ENCODE assay signal across 9 cellular contexts in genomic region chr4:38075370-38076152, GRCh38.
A peak's percentile ranks its signal among the peaks of the same experiment; 100 is the strongest.
DNase-seq lines count a peak whose midpoint lies in the region; ATAC-seq, FAIRE-seq and TF ChIP-seq lines count a peak whose summit lies in the region.
"Had no signal": no experiment of that assay in that cellular context is flagged by ENCODE, and none has a peak within 500 bp of the region (broad histone marks: within the 10 kb centered on the region; RNA-seq: fewer than 3 reads in every experiment).

No MANE protein-coding gene starts in this region.

- 48 to 54% (median 52%) methylated on average over 6 of the region's 6 CpGs for WGBS in adrenal gland, 4 donors

- H3K79me2 ChIP-seq in keratinocyte (ENCODE audit: control insufficient read depth, insufficient read depth, low read length): no peaks in the 10 kb centered on the region

- peaks cover 5% of the 10 kb centered on the region for H3K9me3 Mint-ChIP-seq in type B pancreatic cell

- BruUV-seq in A673 (replicated peaks; lab: Mats Ljungman, UMichigan): no TSS peak

- H3K4me3 ChIP-seq in adrenal gland (no peak overlapping the region), keratinocyte (ENCODE audit: control insufficient read depth in 2 of 3, extremely low read depth in 1 of 3, insufficient read depth in 2 of 3, low read depth in 1 of 3, low read length in 3 of 3) (no peak overlapping the region), A673 (ENCODE audit: low read depth, low read length, poor library complexity, severe bottlenecking) (no peak overlapping the region)

- H2AFZ ChIP-seq in keratinocyte (ENCODE audit: control insufficient read depth, low read length): peak overlapping the region; percentile 18

- ATAC-seq in HG03135 (IDR thresholded peaks at IDR 0.05; ENCODE audit: unreplicated experiment): no peak

- H3K27ac Mint-ChIP-seq in type B pancreatic cell: peak overlapping the region; percentile 65

- no peaks in the 10 kb centered on the region for H4K20me1 ChIP-seq in keratinocyte (ENCODE audit: control insufficient read depth, extremely low read depth, insufficient read depth, low read length)

- FAIRE-seq in keratinocyte (lab: Jason Lieb, UNC): peak; percentile 76

- H3K9ac ChIP-seq in keratinocyte (ENCODE audit: control insufficient read depth, extremely low read depth, insufficient read depth, low read length): no peak overlapping the region

- H3K27me3 Mint-ChIP-seq in type B pancreatic cell: no peaks in the 10 kb centered on the region

- H3K9me1 ChIP-seq in keratinocyte (ENCODE audit: control insufficient read depth, extremely low read depth, insufficient read depth, low read length): no peaks in the 10 kb centered on the region

- POLR2A ChIA-PET in A673 (lab: Charles Lee; ENCODE audit: low non-redundant PET): no interaction called here

- intact Hi-C loops in adrenal gland (cut with DNase I): loop anchor here in 1 of 2 donors (10.0 kb wide), 1 partner anchor 239 kb away; no protein-coding TSS in a partner anchor
- intact Hi-C loops in A673 (cut with micrococcal nuclease; ENCODE audit: unreplicated experiment): no loop called here

- H3K36me3 ChIP-seq in adrenal gland (replicated peaks in 1 of 2) (no peaks in the 10 kb centered on the region), keratinocyte (ENCODE audit: control insufficient read depth in 2 of 2, extremely low read depth in 1 of 2, insufficient read depth in 2 of 2, low read length in 2 of 2) (peaks cover 0 to 2% of the 10 kb centered on the region in 2 experiments), A673 (ENCODE audit: insufficient read depth, low read length, poor library complexity, severe bottlenecking) (no peaks in the 10 kb centered on the region)

- H3K4me3 Mint-ChIP-seq in type B pancreatic cell: peak overlapping the region; percentile 24

- H3K27ac ChIP-seq in adrenal gland (peak overlapping the region in 4 of 5 donors; percentile 5 to 66 (median 46)), keratinocyte (ENCODE audit: control insufficient read depth, insufficient read depth, low read length) (peak overlapping the region; percentile 38), A673 (ENCODE audit: low read depth, low read length, poor library complexity, severe bottlenecking) (no peak overlapping the region)

- peaks cover 8 to 16% of the 10 kb centered on the region in 2 donors for H3K4me1 ChIP-seq in adrenal gland (replicated peaks in 1 of 2)
- peaks cover 20% of the 10 kb centered on the region for H3K4me1 ChIP-seq in keratinocyte (ENCODE audit: control insufficient read depth, extremely low read depth, insufficient read depth, low read length)
- no peaks in the 10 kb centered on the region for H3K4me1 ChIP-seq in A673 (ENCODE audit: insufficient read depth, low read length, poor library complexity, severe bottlenecking)

- CTCF ChIA-PET in A673 (lab: Charles Lee): no interaction called here

- peaks cover 41% of the 10 kb centered on the region for H3K36me3 Mint-ChIP-seq in type B pancreatic cell

- peak overlapping the region; percentile 25 for H3K4me2 ChIP-seq in keratinocyte (ENCODE audit: control insufficient read depth, extremely low read depth, insufficient read depth, low read depth, low read length)

- no peak for TF ChIP-seq CTCF in adrenal gland (IDR thresholded peaks at IDR 0.05)
- TF ChIP-seq CTCF in keratinocyte (optimal IDR thresholded peaks at IDR 0.05 in 1 of 3, IDR thresholded peaks at IDR 0.05 in 1 of 3, conservative IDR thresholded peaks at IDR 0.05 in 1 of 3; ENCODE audit: extremely low read depth in 1 of 3, insufficient read depth in 2 of 3, low read length in 3 of 3): no peak
- TF ChIP-seq CTCF in type B pancreatic cell (conservative IDR thresholded peaks at IDR 0.05): no peak
- TF ChIP-seq CTCF in A673 (conservative IDR thresholded peaks at IDR 0.05; ENCODE audit: low read depth, low read length): no peak

- no peaks in the 10 kb centered on the region for H3K9me3 ChIP-seq in adrenal gland (replicated peaks in 1 of 3)
- no peaks in the 10 kb centered on the region for H3K9me3 ChIP-seq in keratinocyte (ENCODE audit: control insufficient read depth, low read depth, low read length)
- no peaks in the 10 kb centered on the region for H3K9me3 ChIP-seq in A673 (ENCODE audit: low read depth, low read length, poor library complexity, severe bottlenecking)

- no peak for TF ChIP-seq POLR2A in adrenal gland (IDR thresholded peaks at IDR 0.05)

- DNase-seq in HT-29 (ENCODE audit: low spot score) (peak; percentile 48), adrenal gland (peak in 1 of 7 donors; percentile 45), keratinocyte (ENCODE audit: low read depth, low spot score) (no peak), type B pancreatic cell (ENCODE audit: extremely low spot score, unreplicated experiment) (no peak), A673 (ENCODE audit: low spot score) (no peak), NCI-H2227 treated with DMSO at 0.1 percent for 48 hours (lab: John Stamatoyannopoulos, UW) (no peak)
- DNase-seq: activated CD4-positive, CD25-positive, alpha-beta regulatory T cell; stimulated activated CD4-positive, alpha-beta T cell treated with anti-CD3 and anti-CD28 coated beads, Interleukin-1b, Interleukin-23, amount 100 ng/mL, for 48 hours had no signal

- dilution Hi-C loops in keratinocyte (cut with MboI; ENCODE audit: extremely low pct_ligation_motif_present, low sequenced_read_pairs): no loop called here

- H3K27me3 ChIP-seq in adrenal gland (no peaks in the 10 kb centered on the region), keratinocyte (ENCODE audit: control insufficient read depth, extremely low read depth, insufficient read depth, low read length) (no peaks in the 10 kb centered on the region), A673 (replicated peaks; ENCODE audit: insufficient read depth, low read depth, low read length, poor library complexity) (no peaks in the 10 kb centered on the region)

- H3K4me1 Mint-ChIP-seq in type B pancreatic cell (ENCODE audit: unreplicated experiment): peaks cover 25% of the 10 kb centered on the region
